ENCODE assay signal across 1 cellular context in the genomic region with DNA sequence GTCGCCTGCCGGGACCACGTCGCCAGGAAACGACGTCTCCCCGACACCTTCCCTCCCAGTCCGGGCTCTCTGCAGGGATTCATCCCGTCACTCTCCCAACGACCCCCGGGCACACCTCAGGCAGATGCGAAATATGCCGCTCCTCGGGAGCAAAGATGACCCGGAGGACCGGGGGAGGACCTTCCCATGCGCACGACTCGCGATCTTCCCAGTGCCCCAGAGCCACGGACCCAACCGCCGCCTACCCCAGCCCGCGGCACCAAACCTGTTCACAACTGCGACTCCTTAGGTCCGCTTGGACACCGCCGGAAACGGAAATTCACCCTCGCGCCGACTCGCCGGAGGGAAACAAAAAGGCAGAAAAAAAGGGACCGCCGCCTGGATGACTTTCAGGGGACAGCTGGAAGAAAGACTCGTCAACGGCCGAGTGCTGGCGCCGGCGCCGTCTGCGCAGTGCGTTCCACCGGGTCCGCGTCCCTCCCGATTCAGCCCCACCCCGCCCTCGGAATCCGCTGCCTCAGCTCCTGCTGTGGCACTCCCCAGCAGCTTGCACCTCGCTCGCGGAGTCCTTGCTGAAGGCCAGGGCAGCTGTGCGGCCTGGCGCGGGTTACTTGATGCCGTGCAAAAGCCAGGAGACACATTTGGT.
A peak's percentile ranks its signal among the peaks of the same experiment; 100 is the strongest.
TF ChIP-seq lines count a peak whose summit lies in the region.
"Not testable (repeated sequence)": the region's sequence is repeated elsewhere in the genome, so short reads cannot be mapped to it uniquely, and the experiment has no call there.

No MANE protein-coding gene starts in this region.

TF ChIP-seq in HepG2, 621 proteins besides CTCF, POLR2A, EP300 and RAD21 (continued from another document):
- TF ChIP-seq, protein P1, sequence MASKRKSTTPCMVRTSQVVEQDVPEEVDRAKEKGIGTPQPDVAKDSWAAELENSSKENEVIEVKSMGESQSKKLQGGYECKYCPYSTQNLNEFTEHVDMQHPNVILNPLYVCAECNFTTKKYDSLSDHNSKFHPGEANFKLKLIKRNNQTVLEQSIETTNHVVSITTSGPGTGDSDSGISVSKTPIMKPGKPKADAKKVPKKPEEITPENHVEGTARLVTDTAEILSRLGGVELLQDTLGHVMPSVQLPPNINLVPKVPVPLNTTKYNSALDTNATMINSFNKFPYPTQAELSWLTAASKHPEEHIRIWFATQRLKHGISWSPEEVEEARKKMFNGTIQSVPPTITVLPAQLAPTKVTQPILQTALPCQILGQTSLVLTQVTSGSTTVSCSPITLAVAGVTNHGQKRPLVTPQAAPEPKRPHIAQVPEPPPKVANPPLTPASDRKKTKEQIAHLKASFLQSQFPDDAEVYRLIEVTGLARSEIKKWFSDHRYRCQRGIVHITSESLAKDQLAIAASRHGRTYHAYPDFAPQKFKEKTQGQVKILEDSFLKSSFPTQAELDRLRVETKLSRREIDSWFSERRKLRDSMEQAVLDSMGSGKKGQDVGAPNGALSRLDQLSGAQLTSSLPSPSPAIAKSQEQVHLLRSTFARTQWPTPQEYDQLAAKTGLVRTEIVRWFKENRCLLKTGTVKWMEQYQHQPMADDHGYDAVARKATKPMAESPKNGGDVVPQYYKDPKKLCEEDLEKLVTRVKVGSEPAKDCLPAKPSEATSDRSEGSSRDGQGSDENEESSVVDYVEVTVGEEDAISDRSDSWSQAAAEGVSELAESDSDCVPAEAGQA (IDR thresholded peaks at IDR 0.05; ENCODE audit: low read depth): peak; percentile 19; the same call in 1 of the 2 replicates
- TF ChIP-seq, protein P1 (CRISPR knock-in tag; IDR thresholded peaks at IDR 0.05; ENCODE audit: borderline replicate concordance): not testable (repeated sequence)
- peak; percentile 70 for TF ChIP-seq PHF8 (CRISPR knock-in tag; IDR thresholded peaks at IDR 0.05)
- TF ChIP-seq, protein P2, sequence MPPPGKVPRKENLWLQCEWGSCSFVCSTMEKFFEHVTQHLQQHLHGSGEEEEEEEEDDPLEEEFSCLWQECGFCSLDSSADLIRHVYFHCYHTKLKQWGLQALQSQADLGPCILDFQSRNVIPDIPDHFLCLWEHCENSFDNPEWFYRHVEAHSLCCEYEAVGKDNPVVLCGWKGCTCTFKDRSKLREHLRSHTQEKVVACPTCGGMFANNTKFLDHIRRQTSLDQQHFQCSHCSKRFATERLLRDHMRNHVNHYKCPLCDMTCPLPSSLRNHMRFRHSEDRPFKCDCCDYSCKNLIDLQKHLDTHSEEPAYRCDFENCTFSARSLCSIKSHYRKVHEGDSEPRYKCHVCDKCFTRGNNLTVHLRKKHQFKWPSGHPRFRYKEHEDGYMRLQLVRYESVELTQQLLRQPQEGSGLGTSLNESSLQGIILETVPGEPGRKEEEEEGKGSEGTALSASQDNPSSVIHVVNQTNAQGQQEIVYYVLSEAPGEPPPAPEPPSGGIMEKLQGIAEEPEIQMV (CRISPR knock-in tag; IDR thresholded peaks at IDR 0.05; ENCODE audit: low read depth): peak; percentile 98
- TF ChIP-seq, protein P3, sequence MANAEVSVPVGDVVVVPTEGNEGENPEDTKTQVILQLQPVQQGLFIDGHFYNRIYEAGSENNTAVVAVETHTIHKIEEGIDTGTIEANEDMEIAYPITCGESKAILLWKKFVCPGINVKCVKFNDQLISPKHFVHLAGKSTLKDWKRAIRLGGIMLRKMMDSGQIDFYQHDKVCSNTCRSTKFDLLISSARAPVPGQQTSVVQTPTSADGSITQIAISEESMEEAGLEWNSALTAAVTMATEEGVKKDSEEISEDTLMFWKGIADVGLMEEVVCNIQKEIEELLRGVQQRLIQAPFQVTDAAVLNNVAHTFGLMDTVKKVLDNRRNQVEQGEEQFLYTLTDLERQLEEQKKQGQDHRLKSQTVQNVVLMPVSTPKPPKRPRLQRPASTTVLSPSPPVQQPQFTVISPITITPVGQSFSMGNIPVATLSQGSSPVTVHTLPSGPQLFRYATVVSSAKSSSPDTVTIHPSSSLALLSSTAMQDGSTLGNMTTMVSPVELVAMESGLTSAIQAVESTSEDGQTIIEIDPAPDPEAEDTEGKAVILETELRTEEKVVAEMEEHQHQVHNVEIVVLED (CRISPR knock-in tag; IDR thresholded peaks at IDR 0.05; ENCODE audit: borderline replicate concordance): peak; percentile 46
- peak; percentile 47; the same call in 1 of the 2 replicates for TF ChIP-seq ZBTB38 (CRISPR knock-in tag; IDR thresholded peaks at IDR 0.05)
- peak; percentile 94 for TF ChIP-seq KAT8 (CRISPR knock-in tag; IDR thresholded peaks at IDR 0.05)
- 0 out of 2 replicates have a peak, but pooled peaks have one; percentile 37 for TF ChIP-seq RXRB (CRISPR knock-in tag; IDR thresholded peaks at IDR 0.05; ENCODE audit: borderline replicate concordance)
- peak; percentile 44; the same call in 1 of the 2 replicates for TF ChIP-seq FOXO1 (CRISPR knock-in tag; IDR thresholded peaks at IDR 0.05)
- TF ChIP-seq NR2F6 (IDR thresholded peaks at IDR 0.05): not testable (repeated sequence)
- TF ChIP-seq NR2F6 (CRISPR knock-in tag; IDR thresholded peaks at IDR 0.05): peak; percentile 10; the same call in 1 of the 2 replicates
